In genomic region chr6:35647400-35647799, GRCh38 we compare ENCODE assay signal across 27 cellular contexts. TPM values are rescaled to one million over a fixed set of nuclear protein-coding genes. Genes with fewer than 3 reads are reported as not detected.
DNase-seq lines count a peak whose midpoint lies in the region; ATAC-seq and TF ChIP-seq lines count a peak whose summit lies in the region.
"Had no signal": no experiment of that assay in that cellular context is flagged by ENCODE, and none has a peak within 500 bp of the region (broad histone marks: within the 10 kb centered on the region; RNA-seq: fewer than 3 reads in every experiment).

No MANE protein-coding gene starts in this region.

- no peaks in the 10 kb centered on the region for H3K27me3 ChIP-seq in right cardiac atrium (ENCODE audit: control insufficient read depth, insufficient read depth)
- no peaks in the 10 kb centered on the region for H3K27me3 ChIP-seq in heart left ventricle
- no peaks in the 10 kb centered on the region for H3K27me3 ChIP-seq in mesenchymal stem cell (ENCODE audit: control insufficient read depth in 1 of 2, insufficient read depth in 1 of 2, low read length in 2 of 2)
- H3K27me3 ChIP-seq: ovary, right atrium auricular region had no signal

- no peak overlapping the region for H4K91ac ChIP-seq in mesenchymal stem cell (ENCODE audit: low read length)

- peak overlapping the region; percentile 19 for H3K27ac ChIP-seq in right cardiac atrium (ENCODE audit: low read length)
- no peak overlapping the region for H3K27ac ChIP-seq in heart left ventricle
- H3K27ac ChIP-seq in RWPE1 = peak overlapping the region; percentile 50
- no peak overlapping the region for H3K27ac ChIP-seq in mesenchymal stem cell (ENCODE audit: low read length, poor library complexity, severe bottlenecking)
- H3K27ac ChIP-seq: ovary, right atrium auricular region, thoracic aorta had no signal

- no peak overlapping the region for H3K14ac ChIP-seq in mesenchymal stem cell (ENCODE audit: low read length in 2 of 2)

- H3K9me3 ChIP-seq in right cardiac atrium (ENCODE audit: control insufficient read depth, low read length) (no peaks in the 10 kb centered on the region), heart left ventricle (no peaks in the 10 kb centered on the region), mesenchymal stem cell (ENCODE audit: control insufficient read depth, low read length) (no peaks in the 10 kb centered on the region)
- H3K9me3 ChIP-seq: ovary, right atrium auricular region, thoracic aorta had no signal

- DNase-seq in right cardiac atrium (no peak), heart left ventricle (no peak), RWPE1 (ENCODE audit: low spot score) (no peak), mesenchymal stem cell (no peak), NCI-H187 (lab: John Stamatoyannopoulos, UW) (no peak), GDM1 (lab: John Stamatoyannopoulos, UW) (no peak)
- DNase-seq: activated B cell treated with CpG ODN at 0.5 μM for 24 hours; CD4-positive, CD25-positive, alpha-beta regulatory T cell; DMS153; effector CD4-positive, alpha-beta T cell; erythroblast; GF-D8; HFFc6; KG1; left cardiac atrium; MM.1S; naive B cell; NCI-H1417; NCI-H446; ovary; stimulated activated CD4-positive, alpha-beta T cell treated with anti-CD3 and anti-CD28 coated beads, Interleukin-4, amount 100 ng/mL, for 24 hours; stimulated activated naive CD4-positive, alpha-beta T cell treated with Interleukin-2 at 50 U/mL for 16 hours; T1000 had no signal

- CTCF ChIA-PET in RWPE1 (lab: Yijun Ruan, JAX) = interaction anchor here (1.0 kb wide), 1 partner anchor 16 kb away, joined by 3 read pairs; no protein-coding TSS in a partner anchor

- no peak overlapping the region for H3K9ac ChIP-seq in mesenchymal stem cell (ENCODE audit: low read length)

- H3K4me1 ChIP-seq in right cardiac atrium (ENCODE audit: control insufficient read depth, insufficient read depth, low read length) (peaks cover 2% of the 10 kb centered on the region), heart left ventricle (peaks cover 0 to 60% (median 0%) of the 10 kb centered on the region in 12 donors), mesenchymal stem cell (ENCODE audit: control insufficient read depth, insufficient read depth, low read depth, low read length) (no peaks in the 10 kb centered on the region)

- no peak for TF ChIP-seq POLR2A in heart left ventricle (IDR thresholded peaks at IDR 0.05)

- no peak overlapping the region for H2BK120ac ChIP-seq in mesenchymal stem cell (ENCODE audit: low read depth, low read length)

- H2BK12ac ChIP-seq in mesenchymal stem cell (ENCODE audit: low read length in 2 of 2) = no peak overlapping the region

- WGBS in right cardiac atrium = 91% methylated on average over 1 of the region's 1 CpG
- WGBS in heart left ventricle, 4 donors = 88 to 96% (median 90%) methylated on average over 1 of the region's 1 CpG
- WGBS in mesenchymal stem cell = 100% methylated on average over 1 of the region's 1 CpG

- H3K36me3 ChIP-seq in heart left ventricle (peaks cover 0 to 46% (median 4%) of the 10 kb centered on the region in 9 donors), mesenchymal stem cell (ENCODE audit: control insufficient read depth in 1 of 2, insufficient read depth in 2 of 2, low read depth in 1 of 2, low read length in 2 of 2) (no peaks in the 10 kb centered on the region)
- H3K36me3 ChIP-seq: ovary had no signal

- no peak overlapping the region for H3K4ac ChIP-seq in mesenchymal stem cell (ENCODE audit: low read depth in 1 of 2, low read length in 2 of 2)

- TF ChIP-seq CTCF in heart left ventricle (IDR thresholded peaks at IDR 0.05) (no peak), RWPE1 (conservative IDR thresholded peaks at IDR 0.05; ENCODE audit: low read depth) (no peak)

- H3K4me2 ChIP-seq in mesenchymal stem cell (ENCODE audit: low read length, poor library complexity, severe bottlenecking) = no peak overlapping the region

- H3K79me1 ChIP-seq in mesenchymal stem cell (replicated peaks; ENCODE audit: low read length, poor library complexity, severe bottlenecking) = peaks cover 14% of the 10 kb centered on the region

- H2AK5ac ChIP-seq in mesenchymal stem cell (ENCODE audit: low read length, severe bottlenecking) = peak overlapping the region; percentile 56

- peak overlapping the region in 1 of 2 experiments; percentile 72 for H3K23ac ChIP-seq in mesenchymal stem cell (ENCODE audit: low read length in 2 of 2)

- H2BK5ac ChIP-seq in mesenchymal stem cell (ENCODE audit: low read depth, low read length, poor library complexity, severe bottlenecking) = no peak overlapping the region

- intact Hi-C loops in right cardiac atrium (cut with DNase I) = no loop called here
- intact Hi-C loops in heart left ventricle (cut with DNase I) = loop anchor here in 1 of 10 donors (10.0 kb wide), 1 partner anchor 133 kb away; the partner anchor contains the start of gene TULP1

- ATAC-seq in right cardiac atrium = no peak
- no peak for ATAC-seq in heart left ventricle
- ATAC-seq in HG03045 (IDR thresholded peaks at IDR 0.05; ENCODE audit: unreplicated experiment) = no peak
- ATAC-seq: left cardiac atrium, Right ventricle myocardium inferior had no signal

- H2AFZ ChIP-seq in mesenchymal stem cell (ENCODE audit: low read depth, low read length) = no peak overlapping the region

- H3K18ac ChIP-seq in mesenchymal stem cell (ENCODE audit: low read depth in 1 of 2, low read length in 2 of 2) = no peak overlapping the region

- peak overlapping the region; percentile 36 for H4K8ac ChIP-seq in mesenchymal stem cell (ENCODE audit: low read length)

- H3K4me3 ChIP-seq in right cardiac atrium (ENCODE audit: low read length) (no peak overlapping the region), heart left ventricle (no peak overlapping the region), mesenchymal stem cell (ENCODE audit: insufficient read depth in 1 of 2, low read depth in 1 of 2, low read length in 2 of 2) (no peak overlapping the region)
- H3K4me3 ChIP-seq: ovary, right atrium auricular region, thoracic aorta had no signal

- H2BK15ac ChIP-seq in mesenchymal stem cell (ENCODE audit: low read depth, poor library complexity, severe bottlenecking) = no peak overlapping the region

- POLR2A ChIA-PET in RWPE1 (lab: Yijun Ruan, JAX; ENCODE audit: low non-redundant PET) = no interaction called here

RNA-seq across cellular contexts. Expression of gene FKBP5, which starts 41.3 kb away (rescaled TPM):
- total RNA-seq in right cardiac atrium (100 to 1,000 TPM; 109 to 155 (median 111) TPM), heart left ventricle (100 to 1,000 TPM in 5 of 9 donors, 10 to 100 TPM in 4; 19.7 to 175 (median 104) TPM)
- polyA plus RNA-seq in right cardiac atrium (75.0 TPM), heart left ventricle (100 to 1,000 TPM in 1 of 2 donors, 10 to 100 TPM in 1; 36.4 to 351 TPM)
- polyA plus RNA-seq in mesenchymal stem cell (2013, experiment 1 of 2) = 112 TPM
- 113 TPM for polyA plus RNA-seq in mesenchymal stem cell (2013, experiment 2 of 2)

Comparison
In these comparisons a context has a peak if more than half of its experiments do, and no peak if none do; other contexts are left out.
1. H3K27ac ChIP-seq: peak in right cardiac atrium (single experiment) and RWPE1 (single experiment); none in heart left ventricle (0 of 12) and mesenchymal stem cell (single experiment).